ENCODE assay signal across 22 cellular contexts in genomic region chr11:34594603-34595002, GRCh38. TPM values are rescaled to one million over a fixed set of nuclear protein-coding genes. Genes with fewer than 3 reads are reported as not detected.
"Had no signal": no experiment of that assay in that cellular context is flagged by ENCODE, and none has a peak within 500 bp of the region (broad histone marks: within the 10 kb centered on the region; RNA-seq: fewer than 3 reads in every experiment).

No MANE protein-coding gene starts in this region.

- H3K4me2 ChIP-seq: smooth muscle cell had no signal

- H3K36me3 ChIP-seq: colonic mucosa, stomach had no signal

- H3K4me3 ChIP-seq: colonic mucosa, lung, smooth muscle cell, stomach had no signal

- H3K79me2 ChIP-seq: parathyroid adenoma had no signal

- DNase-seq: activated CD4-positive, alpha-beta T cell treated with anti-CD3 and anti-CD28 coated beads for 48 hours; activated CD4-positive, CD25-positive, alpha-beta regulatory T cell; activated CD8-positive, alpha-beta T cell treated with anti-CD3 and anti-CD28 coated beads for 36 hours; activated naive CD4-positive, alpha-beta T cell treated with anti-CD3 and anti-CD28 coated beads for 36 hours; activated T-cell treated with anti-CD3 and anti-CD28 coated beads, Interleukin-2, amount 50 U/mL, for 24 hours; colonic mucosa; foreskin melanocyte; glutamatergic neuron; hippocampal formation; islet precursor cell; stimulated activated CD4-positive, alpha-beta T cell treated with anti-CD3 and anti-CD28 coated beads, Interleukin-4, amount 100 ng/mL, for 24 hours; stomach; trophoblast cell had no signal

- H3K9me3 ChIP-seq: colonic mucosa had no signal

- H3K27ac ChIP-seq: colonic mucosa, parathyroid adenoma, stomach had no signal

- H3K9ac ChIP-seq: parathyroid adenoma had no signal

- H3K27me3 ChIP-seq: colonic mucosa, stomach had no signal

- FAIRE-seq: TTC549 had no signal

- ATAC-seq: activated CD8-positive, alpha-beta T cell treated with anti-CD3 and anti-CD28 coated beads for 36 hours; left lobe of liver; sciatic nerve; stimulated activated effector memory CD8-positive, alpha-beta T cell treated with anti-CD3 and anti-CD28 coated beads, Interleukin-12 subunit alpha, Interleukin-12 subunit beta, amount 100 ng/mL, for 72 hours had no signal

- H2AFZ ChIP-seq: parathyroid adenoma had no signal

RNA-seq across cellular contexts. Expression of gene EHF, which starts 26.3 kb away (rescaled TPM):
- total RNA-seq: activated CD8-positive, alpha-beta T cell treated with anti-CD3 and anti-CD28 coated beads for 36 hours; activated naive CD4-positive, alpha-beta T cell treated with anti-CD3 and anti-CD28 coated beads for 36 hours; activated T-helper 2 cell treated with anti-CD3 and anti-CD28 coated beads, Interferon-gamma antibody, Interleukin-2, Interleukin-4, amounts not matched to agents 10 μg/mL and 5 μg/mL and 100 μg/mL, durations not matched to agents 14 hours and 24 hours and 36 hours; T-helper 2 cell treated with Interferon-gamma antibody and Interleukin-4, amounts not matched to agents 100 ng/mL and 5 ng/mL, for 36 hours had no signal
